ENCODE assay signal across 21 cellular contexts in the genomic region with DNA sequence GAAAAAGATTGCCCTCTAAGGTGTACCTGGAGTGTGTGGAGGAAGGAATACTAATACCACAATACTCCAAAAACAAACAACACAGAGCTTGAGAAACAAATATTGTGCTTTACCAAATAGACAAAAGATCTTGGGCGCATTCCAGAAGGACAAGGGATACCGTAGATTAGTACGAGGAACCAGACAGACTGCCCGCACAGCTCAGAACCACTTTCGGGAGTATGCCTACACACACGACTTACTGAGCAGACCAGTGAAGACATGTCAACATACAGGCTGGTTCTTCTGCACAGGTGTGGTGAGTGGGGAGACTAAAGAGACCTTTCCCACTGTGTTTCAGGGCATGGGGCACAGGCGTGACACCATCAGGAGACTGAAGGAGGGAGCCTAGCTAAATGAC. TPM values are rescaled to one million over a fixed set of nuclear protein-coding genes. Genes with fewer than 3 reads are reported as not detected.
"Had no signal": no experiment of that assay in that cellular context is flagged by ENCODE, and none has a peak within 500 bp of the region (broad histone marks: within the 10 kb centered on the region; RNA-seq: fewer than 3 reads in every experiment).

No MANE protein-coding gene starts in this region.

- ATAC-seq: activated CD8-positive, alpha-beta memory T cell treated with anti-CD3 and anti-CD28 coated beads, Interleukin-2, amount 10 ng/mL, durations not matched to agents 7 days and 5 days; left cardiac atrium; T-cell had no signal

- H3K27ac Mint-ChIP-seq: activated CD8-positive, alpha-beta memory T cell treated with anti-CD3 and anti-CD28 coated beads, Interleukin-2, amount 10 ng/mL, durations not matched to agents 7 days and 5 days; activated naive CD4-positive, alpha-beta T cell treated with anti-CD3 and anti-CD28 coated beads, Interleukin-2, amount 10 ng/mL, durations not matched to agents 7 days and 5 days; immature natural killer cell; naive B cell; neural progenitor cell; T-cell had no signal

- H3K4me3 Mint-ChIP-seq: activated CD8-positive, alpha-beta memory T cell treated with anti-CD3 and anti-CD28 coated beads, Interleukin-2, amount 10 ng/mL, durations not matched to agents 7 days and 5 days; activated naive CD4-positive, alpha-beta T cell treated with anti-CD3 and anti-CD28 coated beads, Interleukin-2, amount 10 ng/mL, durations not matched to agents 7 days and 5 days; immature natural killer cell; naive B cell; neural progenitor cell; T-cell had no signal

- H3K4me1 ChIP-seq: neural progenitor cell, uterus had no signal

- H3K36me3 ChIP-seq: cardiac muscle cell, neural progenitor cell, sigmoid colon, uterus had no signal

- DNase-seq: activated CD4-positive, alpha-beta T cell treated with anti-CD3 and anti-CD28 coated beads for 1 hour; activated CD4-positive, alpha-beta T cell treated with anti-CD3 and anti-CD28 coated beads, Interleukin-2, amount 50 U/mL, for 4 hours; activated CD8-positive, alpha-beta memory T cell treated with anti-CD3 and anti-CD28 coated beads, Interleukin-2, amount 10 ng/mL, durations not matched to agents 7 days and 5 days; activated naive CD4-positive, alpha-beta T cell treated with anti-CD3 and anti-CD28 coated beads, Interleukin-2, amount 10 ng/mL, durations not matched to agents 7 days and 5 days; activated T-cell treated with anti-CD3 and anti-CD28 coated beads, Interleukin-2, amount 50 U/mL, for 1 hour; erythroblast; immature natural killer cell; left cardiac atrium; naive B cell; sigmoid colon; stimulated activated CD4-positive, alpha-beta T cell treated with anti-CD3 and anti-CD28 coated beads, Interleukin-2, amount 100 ng/mL, for 24 hours; T-cell; T-helper 9 cell; uterus had no signal

- H3K4me1 Mint-ChIP-seq: activated CD8-positive, alpha-beta memory T cell treated with anti-CD3 and anti-CD28 coated beads, Interleukin-2, amount 10 ng/mL, durations not matched to agents 7 days and 5 days; activated naive CD4-positive, alpha-beta T cell treated with anti-CD3 and anti-CD28 coated beads, Interleukin-2, amount 10 ng/mL, durations not matched to agents 7 days and 5 days; immature natural killer cell; naive B cell; neural progenitor cell; T-cell had no signal

- H3K36me3 Mint-ChIP-seq: activated CD8-positive, alpha-beta memory T cell treated with anti-CD3 and anti-CD28 coated beads, Interleukin-2, amount 10 ng/mL, durations not matched to agents 7 days and 5 days; activated naive CD4-positive, alpha-beta T cell treated with anti-CD3 and anti-CD28 coated beads, Interleukin-2, amount 10 ng/mL, durations not matched to agents 7 days and 5 days; immature natural killer cell; neural progenitor cell; T-cell had no signal

- H3K9me3 Mint-ChIP-seq: activated naive CD4-positive, alpha-beta T cell treated with anti-CD3 and anti-CD28 coated beads, Interleukin-2, amount 10 ng/mL, durations not matched to agents 7 days and 5 days had no signal

- H3K4me2 ChIP-seq: neural progenitor cell had no signal

- H3K9me3 ChIP-seq: uterus had no signal

- H3K4me3 ChIP-seq: cardiac muscle cell, neural progenitor cell, sigmoid colon, uterus had no signal

- H3K27me3 ChIP-seq: sigmoid colon had no signal

- H3K27ac ChIP-seq: cardiac muscle cell, neural progenitor cell, sigmoid colon, uterus had no signal

RNA-seq across cellular contexts. Expression of gene FOXQ1, which starts 15.8 kb away (rescaled TPM):
- total RNA-seq: activated CD8-positive, alpha-beta memory T cell treated with anti-CD3 and anti-CD28 coated beads, Interleukin-2, amount 10 ng/mL, durations not matched to agents 7 days and 5 days; cardiac muscle cell; dermis microvascular lymphatic vessel endothelial cell; left cardiac atrium; lung microvascular endothelial cell; mononuclear cell; osteocyte; pulmonary artery endothelial cell had no signal
- polyA plus RNA-seq: cardiac muscle cell, immature natural killer cell had no signal
